ENCODE assay signal across 1 cellular context in the genomic region with DNA sequence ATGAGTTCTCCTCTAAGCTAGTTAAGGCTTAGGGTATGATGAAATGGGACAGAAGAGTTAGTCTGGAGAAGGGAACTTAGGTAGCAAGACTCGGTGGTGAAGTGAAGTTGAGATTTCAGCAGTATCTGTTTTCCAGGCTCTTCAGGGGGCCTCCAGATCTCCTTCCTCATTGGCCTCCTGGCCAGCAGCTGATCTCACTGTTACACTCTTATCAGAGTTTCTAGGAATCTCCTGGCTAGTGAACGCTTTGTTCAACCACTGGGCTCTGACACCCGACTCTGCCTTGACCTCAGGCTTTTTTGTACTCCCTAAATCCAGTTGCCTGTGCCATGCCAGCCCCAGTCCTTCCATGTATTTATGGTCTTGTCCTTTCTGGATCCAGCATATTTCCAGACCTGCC.
TF ChIP-seq lines count a peak whose summit lies in the region.

No MANE protein-coding gene starts in this region.

TF ChIP-seq in K562, 482 proteins besides CTCF, POLR2A, EP300 and RAD21 (continued from another document):
- peak; percentile 14; the same call in 1 of the 2 replicates for TF ChIP-seq DPF2 (IDR thresholded peaks at IDR 0.05)
